Comparison of ENCODE assay signal across 8 cellular contexts in the genomic region with DNA sequence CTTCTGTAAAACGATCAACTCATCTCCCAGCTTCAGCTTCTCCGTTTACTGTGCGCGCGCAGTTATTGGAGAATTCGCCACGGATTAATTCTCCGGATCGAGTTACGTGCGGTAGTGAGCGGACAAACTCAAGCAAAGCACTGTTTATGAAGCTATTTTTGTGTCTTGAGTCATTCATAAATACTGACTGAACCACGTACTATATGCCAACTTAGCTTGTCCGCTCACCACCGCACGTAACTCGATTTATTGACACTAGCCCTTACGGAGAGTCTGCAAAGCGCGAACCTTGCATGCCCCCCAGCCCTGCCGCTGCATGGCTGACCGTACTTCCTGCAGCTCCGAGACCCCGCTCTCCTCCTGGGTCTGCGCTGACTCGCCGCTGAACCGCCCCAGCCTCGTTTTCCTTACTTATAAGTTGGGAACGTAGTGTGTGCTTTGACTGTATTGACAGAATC. TPM values are rescaled to one million over a fixed set of nuclear protein-coding genes. Genes with fewer than 3 reads are reported as not detected.
A peak's percentile ranks its signal among the peaks of the same experiment; 100 is the strongest.
DNase-seq lines count a peak whose midpoint lies in the region; ATAC-seq and TF ChIP-seq lines count a peak whose summit lies in the region.

No MANE protein-coding gene starts in this region.

- DNase-seq in D341Med (ENCODE audit: low spot score) (peak; percentile 73), T-helper 17 cell (peak in 1 of 3 donors; percentile 16), epithelial cell of esophagus (ENCODE audit: low read depth) (no peak), upper lobe of left lung (peak in 1 of 2 donors; percentile 62), cerebellar cortex (ENCODE audit: low spot score) (no peak)

- TF ChIP-seq EP300 in upper lobe of left lung (IDR thresholded peaks at IDR 0.05), result no peak

- H3K27me3 Mint-ChIP-seq in T-helper 17 cell, result peaks cover 10% of the 10 kb centered on the region

- H3K27ac ChIP-seq in HUES48 (ENCODE audit: low read depth, low read length) (peak overlapping the region; percentile 92), upper lobe of left lung (peak overlapping the region; percentile 85 to 89 (median 87))

- H3K9ac ChIP-seq in HUES48 (ENCODE audit: low read depth, low read length), result peak overlapping the region; percentile 71
- H3K9ac ChIP-seq in mucosa of stomach (ENCODE audit: low read length), result peak overlapping the region; percentile 78

- H3K4me1 Mint-ChIP-seq in T-helper 17 cell, result peaks cover 34% of the 10 kb centered on the region

- TF ChIP-seq CTCF in epithelial cell of esophagus (IDR thresholded peaks at IDR 0.05; ENCODE audit: insufficient read depth, low read depth, low read length, missing control alignments), result no peak
- no peak for TF ChIP-seq CTCF in upper lobe of left lung (IDR thresholded peaks at IDR 0.05)

- H3K9me3 ChIP-seq in HUES48 (ENCODE audit: control insufficient read depth, insufficient read depth, low read length) (no peaks in the 10 kb centered on the region), T-helper 17 cell (ENCODE audit: control insufficient read depth, low read length, poor library complexity, severe bottlenecking) (no peaks in the 10 kb centered on the region), mucosa of stomach (ENCODE audit: control insufficient read depth, low read length) (no peaks in the 10 kb centered on the region), upper lobe of left lung (no peaks in the 10 kb centered on the region)

- H3K4me3 Mint-ChIP-seq in T-helper 17 cell, result peak overlapping the region; percentile 95

- TF ChIP-seq POLR2A in upper lobe of left lung (IDR thresholded peaks at IDR 0.05), result no peak

- H3K36me3 Mint-ChIP-seq in T-helper 17 cell (ENCODE audit: low read depth), result peaks cover 9% of the 10 kb centered on the region

- 0 out of 2 replicates have a peak, but pooled peaks cover 6% of the 10 kb centered on the region for H3K27me3 ChIP-seq in HUES48 (ENCODE audit: control insufficient read depth, insufficient read depth, low read length)
- H3K27me3 ChIP-seq in mucosa of stomach (ENCODE audit: control insufficient read depth, insufficient read depth, low read length), result no peaks in the 10 kb centered on the region
- no peaks in the 10 kb centered on the region for H3K27me3 ChIP-seq in upper lobe of left lung

- H3K4me3 ChIP-seq in HUES48 (ENCODE audit: low read depth, low read length) (peak overlapping the region; percentile 80), epithelial cell of esophagus (ENCODE audit: low read length) (peak overlapping the region; percentile 59), mucosa of stomach (ENCODE audit: low read length) (peak overlapping the region; percentile 76), upper lobe of left lung (peak overlapping the region; percentile 62 to 98 (median 65))

- no peaks in the 10 kb centered on the region for H3K36me3 ChIP-seq in HUES48 (ENCODE audit: control insufficient read depth, insufficient read depth, low read length)
- no peaks in the 10 kb centered on the region for H3K36me3 ChIP-seq in mucosa of stomach (ENCODE audit: control insufficient read depth, insufficient read depth, low read length)
- H3K36me3 ChIP-seq in upper lobe of left lung, result no peaks in the 10 kb centered on the region

- peak overlapping the region; percentile 89 for H3K27ac Mint-ChIP-seq in T-helper 17 cell

- whole genome bisulfite sequencing in upper lobe of left lung, 2 donors, result 0 to 1% methylated on average over 29 to 30 of the region's 30 CpGs

- ATAC-seq in GM19463 (IDR thresholded peaks at IDR 0.05; ENCODE audit: unreplicated experiment), result peak; percentile 12
- peak; percentile 4 for ATAC-seq in T-helper 17 cell
- ATAC-seq in upper lobe of left lung (ENCODE audit: low FRiP score in 2 of 2), result peak; percentile 35

- H3K4me1 ChIP-seq in HUES48 (ENCODE audit: control insufficient read depth, insufficient read depth, low read length), result peaks cover 48% of the 10 kb centered on the region
- H3K4me1 ChIP-seq in mucosa of stomach (ENCODE audit: control insufficient read depth, insufficient read depth, low read length), result peaks cover 32% of the 10 kb centered on the region
- H3K4me1 ChIP-seq in upper lobe of left lung, result peaks cover 18 to 41% (median 21%) of the 10 kb centered on the region in 4 donors

RNA-seq across cellular contexts. Expression of gene CHD1L, which starts 0.8 kb away (rescaled TPM):
- total RNA-seq in T-helper 17 cell (10 to 100 TPM; 29.0 to 29.3 TPM), upper lobe of left lung (10 to 100 TPM; 24.8 to 48.6 (median 34.6) TPM)

RNA-seq across cellular contexts. Expression of gene FMO5, which starts 18.1 kb away (rescaled TPM):
- total RNA-seq in T-helper 17 cell, result 1 to 10 TPM; 1.7 to 1.9 TPM
- total RNA-seq in upper lobe of left lung, result 100 to 1,000 TPM in 4 of 6 donors, 10 to 100 TPM in 2; 37.4 to 258 (median 121) TPM

Comparison
In these comparisons a context has a peak if more than half of its experiments do, and no peak if none do; other contexts are left out.
1. RNA of gene FMO5, which starts 18.1 kb away (total RNA-seq): 37.4 to 258 TPM in upper lobe of left lung; 1.7 to 1.9 TPM in T-helper 17 cell; every median in the first group is over 10 times any median in the second.
2. Peak in every context shown above with its lines, with median percentiles within 50 percentile points of each other: ATAC-seq and H3K4me3 ChIP-seq.